16 cellular contexts compared by ENCODE assay signal in the genomic region with DNA sequence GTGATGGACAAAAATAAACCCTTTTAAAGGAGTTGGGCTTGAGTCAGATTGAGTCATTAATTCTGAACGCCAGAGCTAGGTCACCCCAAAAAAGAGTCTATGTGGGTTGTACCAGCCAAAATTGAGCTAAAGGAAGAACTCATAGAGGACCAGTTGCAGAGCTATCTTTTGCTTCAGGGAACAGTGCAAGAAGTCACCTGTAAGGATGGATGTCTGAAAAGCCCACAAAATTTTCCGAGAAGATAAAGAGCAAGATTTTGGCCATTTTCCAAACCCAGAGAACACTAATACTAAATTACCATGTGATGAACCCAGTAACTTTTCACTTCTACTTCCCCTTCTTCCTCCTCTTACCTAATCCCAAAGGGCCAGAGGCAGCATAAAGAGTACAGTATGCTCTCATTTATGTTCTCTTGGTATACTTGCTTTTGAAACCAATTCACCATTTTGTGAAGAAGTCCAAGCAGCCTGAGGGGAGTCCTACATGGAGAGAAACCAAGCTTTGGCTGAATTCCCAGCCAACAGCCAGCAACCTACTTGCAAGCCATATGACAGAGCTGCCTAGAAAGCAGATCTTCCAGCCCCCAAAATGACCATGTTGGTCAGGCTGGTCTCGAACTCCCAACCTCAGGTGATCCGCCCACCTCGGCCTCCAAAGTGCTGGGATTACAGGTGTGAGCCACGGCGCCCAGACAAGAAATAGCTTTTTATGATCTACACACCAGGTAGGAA.
DNase-seq lines count a peak whose midpoint lies in the region; ATAC-seq and TF ChIP-seq lines count a peak whose summit lies in the region.
"Had no signal": no experiment of that assay in that cellular context is flagged by ENCODE, and none has a peak within 500 bp of the region (broad histone marks: within the 10 kb centered on the region; RNA-seq: fewer than 3 reads in every experiment).

No MANE protein-coding gene starts in this region.

- DNase-seq in stimulated activated naive CD4-positive, alpha-beta T cell (lab: John Stamatoyannopoulos, UW) = no peak
- no peak for DNase-seq in esophagus muscularis mucosa (ENCODE audit: extremely low spot score)
- DNase-seq in upper lobe of right lung = no peak
- no peak for DNase-seq in stimulated activated naive CD4-positive, alpha-beta T cell treated with Interleukin-2 at 50 U/mL for 16 hours (lab: John Stamatoyannopoulos, UW)
- DNase-seq: activated T-cell treated with anti-CD3 and anti-CD28 coated beads, Interleukin-2, amount 50 U/mL, for 24 hours; anterior cingulate cortex; Caco-2; foreskin melanocyte; kidney; NCI-H226; retina; SHP77 had no signal

- H3K36me3 ChIP-seq in esophagus muscularis mucosa (no peaks in the 10 kb centered on the region), upper lobe of right lung (no peaks in the 10 kb centered on the region)

- peak; percentile 69 for ATAC-seq in GM19035 (IDR thresholded peaks at IDR 0.05; ENCODE audit: unreplicated experiment)
- ATAC-seq in HG02642 (IDR thresholded peaks at IDR 0.05; ENCODE audit: poor library complexity, unreplicated experiment) = peak; percentile 70
- peak; percentile 90 for ATAC-seq in HG03571 (IDR thresholded peaks at IDR 0.05; ENCODE audit: unreplicated experiment)
- ATAC-seq in upper lobe of right lung = no peak
- ATAC-seq: WTC11 had no signal

- H3K4me1 ChIP-seq in esophagus muscularis mucosa (no peaks in the 10 kb centered on the region), upper lobe of right lung (no peaks in the 10 kb centered on the region)
- H3K4me1 ChIP-seq: Caco-2 had no signal

- 64% methylated on average over 7 of the region's 7 CpGs for WGBS in esophagus muscularis mucosa

- no peak for TF ChIP-seq EP300 in esophagus muscularis mucosa (IDR thresholded peaks at IDR 0.05)

- no peak for TF ChIP-seq POLR2A in esophagus muscularis mucosa (IDR thresholded peaks at IDR 0.05; ENCODE audit: low read depth)

- no peaks in the 10 kb centered on the region for H3K9me3 ChIP-seq in esophagus muscularis mucosa
- no peaks in the 10 kb centered on the region for H3K9me3 ChIP-seq in upper lobe of right lung
- H3K9me3 ChIP-seq: Caco-2 had no signal

- H3K27ac ChIP-seq in esophagus muscularis mucosa (replicated peaks in 1 of 4) = no peak overlapping the region
- no peak overlapping the region for H3K27ac ChIP-seq in upper lobe of right lung

- H3K27me3 ChIP-seq in esophagus muscularis mucosa = no peaks in the 10 kb centered on the region
- no peaks in the 10 kb centered on the region for H3K27me3 ChIP-seq in upper lobe of right lung

- no peak overlapping the region for H3K4me3 ChIP-seq in esophagus muscularis mucosa
- H3K4me3 ChIP-seq in upper lobe of right lung = no peak overlapping the region

- intact Hi-C loops in esophagus muscularis mucosa (cut with DNase I) (no loop called here), upper lobe of right lung (cut with DNase I) (no loop called here)

- TF ChIP-seq CTCF in esophagus muscularis mucosa (IDR thresholded peaks at IDR 0.05) (no peak), upper lobe of right lung (IDR thresholded peaks at IDR 0.05) (no peak)
